In genomic region chr13:30148171-30148754, GRCh38 we compare ENCODE assay signal across 11 cellular contexts.
DNase-seq lines count a peak whose midpoint lies in the region; ATAC-seq and TF ChIP-seq lines count a peak whose summit lies in the region.
"Had no signal": no experiment of that assay in that cellular context is flagged by ENCODE, and none has a peak within 500 bp of the region (broad histone marks: within the 10 kb centered on the region; RNA-seq: fewer than 3 reads in every experiment).

No MANE protein-coding gene starts in this region.

- CTCF ChIA-PET in CD8-positive, alpha-beta T cell (lab: Charles Lee) = interaction anchor here (4.1 to 30.1 kb wide), 3 partner anchors 9 to 34 kb away, joined by 20 to 630 read pairs (median 40); no protein-coding TSS in a partner anchor

- H3K27ac Mint-ChIP-seq in CD8-positive, alpha-beta T cell = peak overlapping the region; percentile 95
- peak overlapping the region; percentile 83 for H3K27ac Mint-ChIP-seq in activated T-helper 1 cell treated with anti-CD3 and anti-CD28 coated beads, Interleukin-12 subunit alpha, Interleukin-12 subunit beta, Interleukin-2, Interleukin-4 antibody, amounts not matched to agents 30 ng/mL and 10 ng/mL and 1 ng/mL, durations not matched to agents 14 hours and 24 hours and 36 hours
- H3K27ac Mint-ChIP-seq in naive B cell = peak overlapping the region in 4 of 6 donors; percentile 4 to 90 (median 64)

- peak overlapping the region; percentile 34 for H3K27ac ChIP-seq in CD8-positive, alpha-beta T cell (ENCODE audit: low read depth, low read length)
- H3K27ac ChIP-seq in MM.1S (ENCODE audit: low read length) = no peak overlapping the region

- H3K9me2 ChIP-seq in MM.1S (replicated peaks; ENCODE audit: insufficient read depth, low read length) = no peaks in the 10 kb centered on the region

- H3K27me3 ChIP-seq in CD8-positive, alpha-beta T cell (ENCODE audit: insufficient read depth, low read length) = no peaks in the 10 kb centered on the region
- H3K27me3 ChIP-seq in MM.1S (replicated peaks; ENCODE audit: insufficient read depth, low read length) = no peaks in the 10 kb centered on the region

- peaks cover 73% of the 10 kb centered on the region for H3K4me1 ChIP-seq in CD8-positive, alpha-beta T cell (ENCODE audit: insufficient read depth, low read length)
- no peaks in the 10 kb centered on the region for H3K4me1 ChIP-seq in MM.1S (ENCODE audit: low read length)

- POLR2A ChIA-PET in CD8-positive, alpha-beta T cell (lab: Charles Lee) = interaction anchor here (0.8 to 4.2 kb wide), 9 partner anchors 9 to 469 kb away, joined by 3 to 19 read pairs (median 3); partner anchors contain the start of genes HMGB1 and USPL1

- H3K9me3 ChIP-seq in CD8-positive, alpha-beta T cell (ENCODE audit: low read length) = peaks cover 9% of the 10 kb centered on the region
- no peaks in the 10 kb centered on the region for H3K9me3 ChIP-seq in MM.1S (replicated peaks; ENCODE audit: insufficient read depth, low read length)

- no peaks in the 10 kb centered on the region for H3K27me3 Mint-ChIP-seq in CD8-positive, alpha-beta T cell (ENCODE audit: low read depth)
- H3K27me3 Mint-ChIP-seq in activated T-helper 1 cell treated with anti-CD3 and anti-CD28 coated beads, Interleukin-12 subunit alpha, Interleukin-12 subunit beta, Interleukin-2, Interleukin-4 antibody, amounts not matched to agents 30 ng/mL and 10 ng/mL and 1 ng/mL, durations not matched to agents 14 hours and 24 hours and 36 hours (ENCODE audit: insufficient read depth) = no peaks in the 10 kb centered on the region
- H3K27me3 Mint-ChIP-seq in naive B cell = no peaks in the 10 kb centered on the region

- H3K4me1 Mint-ChIP-seq in CD8-positive, alpha-beta T cell (ENCODE audit: low read depth) = peaks cover 83% of the 10 kb centered on the region
- H3K4me1 Mint-ChIP-seq in activated T-helper 1 cell treated with anti-CD3 and anti-CD28 coated beads, Interleukin-12 subunit alpha, Interleukin-12 subunit beta, Interleukin-2, Interleukin-4 antibody, amounts not matched to agents 30 ng/mL and 10 ng/mL and 1 ng/mL, durations not matched to agents 14 hours and 24 hours and 36 hours (ENCODE audit: low read depth) = peaks cover 96% of the 10 kb centered on the region
- peaks cover 18 to 31% (median 19%) of the 10 kb centered on the region in 3 donors for H3K4me1 Mint-ChIP-seq in naive B cell

- peaks cover 6% of the 10 kb centered on the region for H3K9me3 Mint-ChIP-seq in CD8-positive, alpha-beta T cell
- H3K9me3 Mint-ChIP-seq in activated T-helper 1 cell treated with anti-CD3 and anti-CD28 coated beads, Interleukin-12 subunit alpha, Interleukin-12 subunit beta, Interleukin-2, Interleukin-4 antibody, amounts not matched to agents 30 ng/mL and 10 ng/mL and 1 ng/mL, durations not matched to agents 14 hours and 24 hours and 36 hours = peaks cover 4% of the 10 kb centered on the region
- peaks cover 4 to 16% (median 8%) of the 10 kb centered on the region in 7 donors for H3K9me3 Mint-ChIP-seq in naive B cell

- H3F3A ChIP-seq in MM.1S (ENCODE audit: insufficient read depth, low read length) = no peaks in the 10 kb centered on the region

- H3K4me3 ChIP-seq in CD8-positive, alpha-beta T cell (ENCODE audit: low read depth, low read length) = no peak overlapping the region
- H3K4me3 ChIP-seq in MM.1S (ENCODE audit: low read length) = no peak overlapping the region

- H4K20me1 ChIP-seq in MM.1S (ENCODE audit: insufficient read depth, low read length) = no peaks in the 10 kb centered on the region

- TF ChIP-seq POLR2A in erythroblast (IDR thresholded peaks at IDR 0.05; ENCODE audit: low read length) = no peak

- H3K36me3 ChIP-seq in CD8-positive, alpha-beta T cell (ENCODE audit: insufficient read depth, low read length) = no peaks in the 10 kb centered on the region
- no peaks in the 10 kb centered on the region for H3K36me3 ChIP-seq in MM.1S (replicated peaks; ENCODE audit: insufficient read depth, low read length)

- H3K4me2 ChIP-seq in MM.1S (ENCODE audit: low read depth, low read length) = no peak overlapping the region

- peak; percentile 16 to 76 (median 39) for DNase-seq in CD8-positive, alpha-beta T cell
- peak; percentile 38 for DNase-seq in MM.1S
- peak; percentile 31 for DNase-seq in activated T-helper 1 cell treated with anti-CD3 and anti-CD28 coated beads, Interleukin-12 subunit alpha, Interleukin-12 subunit beta, Interleukin-2, Interleukin-4 antibody, amounts not matched to agents 30 ng/mL and 10 ng/mL and 1 ng/mL, durations not matched to agents 14 hours and 24 hours and 36 hours (ENCODE audit: low spot score)
- no peak for DNase-seq in naive B cell
- no peak for DNase-seq in mesenteric fat pad (ENCODE audit: low spot score)
- DNase-seq in effector CD4-positive, alpha-beta T cell = no peak
- DNase-seq in erythroblast (lab: John Stamatoyannopoulos, UW) = no peak
- DNase-seq: aorta, NCI-H146, PC-3 had no signal

- peak; percentile 79 for ATAC-seq in CD8-positive, alpha-beta T cell
- ATAC-seq in naive B cell (ENCODE audit: low read depth in 2 of 2) = peak in 1 of 2 donors; percentile 32
- ATAC-seq in HG02981 (IDR thresholded peaks at IDR 0.05; ENCODE audit: unreplicated experiment) = no peak
- ATAC-seq: PC-3 had no signal

- H3K79me2 ChIP-seq in MM.1S (ENCODE audit: low read length) = no peaks in the 10 kb centered on the region

- H3K36me3 Mint-ChIP-seq in CD8-positive, alpha-beta T cell = no peaks in the 10 kb centered on the region
- H3K36me3 Mint-ChIP-seq in activated T-helper 1 cell treated with anti-CD3 and anti-CD28 coated beads, Interleukin-12 subunit alpha, Interleukin-12 subunit beta, Interleukin-2, Interleukin-4 antibody, amounts not matched to agents 30 ng/mL and 10 ng/mL and 1 ng/mL, durations not matched to agents 14 hours and 24 hours and 36 hours (ENCODE audit: low read depth) = peaks cover 15% of the 10 kb centered on the region
- H3K36me3 Mint-ChIP-seq in naive B cell = peaks cover 0 to 8% of the 10 kb centered on the region in 2 donors

- H2AFZ ChIP-seq in MM.1S (ENCODE audit: low read length) = no peak overlapping the region

- H3K4me3 Mint-ChIP-seq in CD8-positive, alpha-beta T cell = peak overlapping the region; percentile 67
- H3K4me3 Mint-ChIP-seq in activated T-helper 1 cell treated with anti-CD3 and anti-CD28 coated beads, Interleukin-12 subunit alpha, Interleukin-12 subunit beta, Interleukin-2, Interleukin-4 antibody, amounts not matched to agents 30 ng/mL and 10 ng/mL and 1 ng/mL, durations not matched to agents 14 hours and 24 hours and 36 hours = peak overlapping the region; percentile 65
- H3K4me3 Mint-ChIP-seq in naive B cell = peak overlapping the region in 2 of 8 donors; percentile 9 to 10

- intact Hi-C loops in CD8-positive, alpha-beta T cell (cut with DNase I, micrococcal nuclease) = loop anchor here in 1 of 2 experiments (5.0 to 10.0 kb wide), 2 partner anchors 314 to 597 kb away; no protein-coding TSS in a partner anchor
- intact Hi-C loops in activated T-helper 1 cell treated with anti-CD3 and anti-CD28 coated beads, Interleukin-12 subunit alpha, Interleukin-12 subunit beta, Interleukin-2, Interleukin-4 antibody, amounts not matched to agents 30 ng/mL and 10 ng/mL and 1 ng/mL, durations not matched to agents 14 hours and 24 hours and 36 hours (cut with micrococcal nuclease) = loop anchor here (1.0 to 10.0 kb wide), 5 partner anchors 316 to 1881 kb away; partner anchors contain the start of genes HSPH1, SLC7A1 and USPL1

- H3K9ac ChIP-seq in MM.1S (ENCODE audit: low read length) = no peak overlapping the region

- TF ChIP-seq CTCF in CD8-positive, alpha-beta T cell (IDR thresholded peaks at IDR 0.05) = no peak
- no peak for TF ChIP-seq CTCF in MM.1S (IDR thresholded peaks at IDR 0.05; ENCODE audit: low read length)

Comparison
In these comparisons a context has a peak if more than half of its experiments do, and no peak if none do; other contexts are left out.
1. DNase-seq: peak in CD8-positive, alpha-beta T cell (7 of 7), MM.1S (single experiment) and activated T-helper 1 cell treated with anti-CD3 and anti-CD28 coated beads, Interleukin-12 subunit alpha, Interleukin-12 subunit beta, Interleukin-2, Interleukin-4 antibody, amounts not matched to agents 30 ng/mL and 10 ng/mL and 1 ng/mL, durations not matched to agents 14 hours and 24 hours and 36 hours (single experiment); none in naive B cell (single experiment), mesenteric fat pad (single experiment), effector CD4-positive, alpha-beta T cell (single experiment) and erythroblast (0 of 2).
2. Peak in every context shown above with its lines, with median percentiles within 50 percentile points of each other: H3K27ac Mint-ChIP-seq.